8 cellular contexts compared by ENCODE assay signal in genomic region chr17:78359216-78359935, GRCh38. TPM values are rescaled to one million over a fixed set of nuclear protein-coding genes. Genes with fewer than 3 reads are reported as not detected.
DNase-seq lines count a peak whose midpoint lies in the region; ATAC-seq and TF ChIP-seq lines count a peak whose summit lies in the region.

No MANE protein-coding gene starts in this region.

- WGBS in lung, 2 donors, result 0 to 1% methylated on average over 58 to 76 of the region's 76 CpGs
- WGBS in thymus, result under 1% methylated on average over 76 of the region's 76 CpGs

- H3K27ac ChIP-seq in PC-9 (peak overlapping the region; percentile 39; the same call in 1 of the 2 replicates), colonic mucosa (peak overlapping the region; percentile 88), lung (ENCODE audit: low read depth in 1 of 2, low read length in 1 of 2) (peak overlapping the region; percentile 96 to 99), thymus (ENCODE audit: low read depth) (peak overlapping the region; percentile 75)

- BruUV-seq in PC-9 (replicated peaks; lab: Mats Ljungman, UMichigan), result TSS peak; percentile 39

- no peaks in the 10 kb centered on the region for H3K9me2 ChIP-seq in PC-9 (ENCODE audit: insufficient read depth)

- POLR2A ChIA-PET in activated CD4-positive, alpha-beta T cell treated with anti-CD3 and anti-CD28 coated beads for 36 hours (lab: Charles Lee), result interaction anchor here (1.0 to 3.9 kb wide), 7 partner anchors 11 to 421 kb away, joined by 3 to 64 read pairs (median 5); no protein-coding TSS in a partner anchor
- POLR2A ChIA-PET in PC-9 (lab: Charles Lee; ENCODE audit: unreplicated experiment), result interaction anchor here (0.6 to 1.1 kb wide), 3 partner anchors 44 to 509 kb away, joined by 6 to 14 read pairs (median 7); no protein-coding TSS in a partner anchor

- H2AFZ ChIP-seq in PC-9, result no peak overlapping the region

- peaks cover 22% of the 10 kb centered on the region for H4K20me1 ChIP-seq in PC-9 (ENCODE audit: insufficient read depth)

- H3K4me1 ChIP-seq in PC-9 (replicated peaks; ENCODE audit: insufficient read depth), result peaks cover 26% of the 10 kb centered on the region
- peaks cover 7% of the 10 kb centered on the region for H3K4me1 ChIP-seq in colonic mucosa
- H3K4me1 ChIP-seq in lung (ENCODE audit: control insufficient read depth in 2 of 2, insufficient read depth in 2 of 2, low read length in 2 of 2), result peaks cover 9 to 13% of the 10 kb centered on the region in 2 donors
- H3K4me1 ChIP-seq in thymus (ENCODE audit: control insufficient read depth, insufficient read depth, low read length), result peaks cover 37% of the 10 kb centered on the region

- no peaks in the 10 kb centered on the region; the same call in 1 of the 2 replicates for H3K36me3 ChIP-seq in PC-9 (ENCODE audit: low read depth)
- peaks cover 6% of the 10 kb centered on the region for H3K36me3 ChIP-seq in colonic mucosa
- peaks cover 0 to 24% of the 10 kb centered on the region in 2 donors for H3K36me3 ChIP-seq in lung (ENCODE audit: control insufficient read depth in 2 of 2, insufficient read depth in 2 of 2, low read length in 2 of 2)
- peaks cover 24% of the 10 kb centered on the region for H3K36me3 ChIP-seq in thymus (ENCODE audit: control insufficient read depth, insufficient read depth)

- H3K4me1 Mint-ChIP-seq in activated CD4-positive, alpha-beta T cell treated with anti-CD3 and anti-CD28 coated beads for 36 hours, result peaks cover 43% of the 10 kb centered on the region

- H3K79me2 ChIP-seq in PC-9 (ENCODE audit: low read depth), result peaks cover 40% of the 10 kb centered on the region

- TF ChIP-seq CTCF in PC-9 (conservative IDR thresholded peaks at IDR 0.05), result no peak
- TF ChIP-seq CTCF in colonic mucosa (IDR thresholded peaks at IDR 0.05), result no peak
- no peak for TF ChIP-seq CTCF in lung (IDR thresholded peaks at IDR 0.05; ENCODE audit: control extremely low read depth, extremely low read depth)

- peaks cover 47% of the 10 kb centered on the region for H3K36me3 Mint-ChIP-seq in activated CD4-positive, alpha-beta T cell treated with anti-CD3 and anti-CD28 coated beads for 36 hours (ENCODE audit: low read depth)

- H3K27me3 Mint-ChIP-seq in activated CD4-positive, alpha-beta T cell treated with anti-CD3 and anti-CD28 coated beads for 36 hours, result peaks cover 3% of the 10 kb centered on the region

- H3K4me3 Mint-ChIP-seq in activated CD4-positive, alpha-beta T cell treated with anti-CD3 and anti-CD28 coated beads for 36 hours, result peak overlapping the region; percentile 93

- peak overlapping the region; percentile 86 for H3K4me2 ChIP-seq in PC-9

- CTCF ChIA-PET in activated CD4-positive, alpha-beta T cell treated with anti-CD3 and anti-CD28 coated beads for 36 hours (lab: Charles Lee), result interaction anchor here (2.1 to 3.1 kb wide), 2 partner anchors 15 to 53 kb away, joined by 7 to 9 read pairs; no protein-coding TSS in a partner anchor
- CTCF ChIA-PET in PC-9 (lab: Charles Lee), result interaction anchor here (0.6 kb wide), 2 partner anchors 51 to 1405 kb away, joined by 4 to 13 read pairs; no protein-coding TSS in a partner anchor

- no peak for ATAC-seq in activated CD4-positive, alpha-beta T cell treated with anti-CD3 and anti-CD28 coated beads for 36 hours
- ATAC-seq in lung (ENCODE audit: insufficient read depth, low FRiP score), result peak; percentile 1

- no peak for DNase-seq in activated CD4-positive, alpha-beta T cell treated with anti-CD3 and anti-CD28 coated beads for 36 hours
- no peak for DNase-seq in activated CD4-positive, alpha-beta T cell treated with anti-CD3 and anti-CD28 coated beads for 48 hours
- DNase-seq in PC-9 (no peak), colonic mucosa (peak; percentile 57), lung (ENCODE audit: low spot score) (no peak), DMS153 (lab: John Stamatoyannopoulos, UW) (no peak), COLO829 (ENCODE audit: low spot score) (no peak)

- no peaks in the 10 kb centered on the region for H3K9me3 Mint-ChIP-seq in activated CD4-positive, alpha-beta T cell treated with anti-CD3 and anti-CD28 coated beads for 36 hours (ENCODE audit: low read depth)

- H3F3A ChIP-seq in PC-9 (ENCODE audit: insufficient read depth, low read depth), result peaks cover 15% of the 10 kb centered on the region; the same call in 1 of the 2 replicates

- H3K9ac ChIP-seq in colonic mucosa (ENCODE audit: low read depth in 2 of 2, low read length in 2 of 2), result peak overlapping the region; percentile 78 to 96

- no peaks in the 10 kb centered on the region for H3K9me3 ChIP-seq in PC-9 (ENCODE audit: insufficient read depth, low read depth)
- no peaks in the 10 kb centered on the region for H3K9me3 ChIP-seq in colonic mucosa
- H3K9me3 ChIP-seq in lung (ENCODE audit: control insufficient read depth in 2 of 2, insufficient read depth in 1 of 2, low read length in 1 of 2), result no peaks in the 10 kb centered on the region
- no peaks in the 10 kb centered on the region for H3K9me3 ChIP-seq in thymus (ENCODE audit: control insufficient read depth)

- H3K27me3 ChIP-seq in PC-9 (ENCODE audit: insufficient read depth, low read depth) (no peaks in the 10 kb centered on the region), colonic mucosa (no peaks in the 10 kb centered on the region), lung (ENCODE audit: control insufficient read depth, insufficient read depth) (no peaks in the 10 kb centered on the region), thymus (ENCODE audit: control insufficient read depth, insufficient read depth) (peaks cover 14% of the 10 kb centered on the region)

- peak overlapping the region; percentile 74 for H3K27ac Mint-ChIP-seq in activated CD4-positive, alpha-beta T cell treated with anti-CD3 and anti-CD28 coated beads for 36 hours

- H3K4me3 ChIP-seq in PC-9, result peak overlapping the region; percentile 69
- peak overlapping the region; percentile 83 for H3K4me3 ChIP-seq in colonic mucosa
- peak overlapping the region; percentile 96 for H3K4me3 ChIP-seq in lung
- H3K4me3 ChIP-seq in thymus (ENCODE audit: low read length), result peak overlapping the region; percentile 70

- intact Hi-C loops in activated CD4-positive, alpha-beta T cell treated with anti-CD3 and anti-CD28 coated beads for 36 hours (cut with DNase I, micrococcal nuclease), result loop anchor here (5.0 kb wide), 2 partner anchors 107 to 247 kb away; no protein-coding TSS in a partner anchor
- intact Hi-C loops in PC-9 (cut with micrococcal nuclease; ENCODE audit: unreplicated experiment) (no loop called here), colonic mucosa (cut with DNase I) (no loop called here)

RNA-seq across cellular contexts. Expression of gene SOCS3, which starts 0.5 kb away (rescaled TPM):
- 100 to 1,000 TPM; 150 to 162 TPM for total RNA-seq in activated CD4-positive, alpha-beta T cell treated with anti-CD3 and anti-CD28 coated beads for 36 hours
- 20.7 and 21.7 TPM in 2 replicates for total RNA-seq in PC-9 (2021)
- total RNA-seq in colonic mucosa, result 10 to 100 TPM; 19.7 to 29.4 TPM
- 10 to 100 TPM; 65.8 to 83.8 TPM for total RNA-seq in lung
- 100 to 1,000 TPM; 143 to 545 TPM for polyA plus RNA-seq in lung
- 126 TPM for polyA plus RNA-seq in thymus

RNA-seq across cellular contexts. Expression of gene PGS1, which starts 19.1 kb away (rescaled TPM):
- total RNA-seq in activated CD4-positive, alpha-beta T cell treated with anti-CD3 and anti-CD28 coated beads for 36 hours, result 10 to 100 TPM; 73.3 to 75.0 TPM
- total RNA-seq in PC-9 (2021) (37.7 and 40.2 TPM in 2 replicates), colonic mucosa (10 to 100 TPM; 33.3 to 40.2 TPM), lung (100 to 1,000 TPM in 1 of 2 donors, 10 to 100 TPM in 1; 90.6 to 104 TPM)
- polyA plus RNA-seq in lung (10 to 100 TPM; 44.9 to 98.0 TPM), thymus (32.1 TPM)

Comparison
In these comparisons a context has a peak if more than half of its experiments do, and no peak if none do; other contexts are left out.
1. H3K27ac ChIP-seq: peak in every context shown above with its lines; median percentile 98 in lung; 88 in colonic mucosa; 75 in thymus; 39 in PC-9.
2. intact Hi-C loops: an anchor here in activated CD4-positive, alpha-beta T cell treated with anti-CD3 and anti-CD28 coated beads for 36 hours (5.0 kb wide); none called in PC-9 and colonic mucosa.